In the genomic region with DNA sequence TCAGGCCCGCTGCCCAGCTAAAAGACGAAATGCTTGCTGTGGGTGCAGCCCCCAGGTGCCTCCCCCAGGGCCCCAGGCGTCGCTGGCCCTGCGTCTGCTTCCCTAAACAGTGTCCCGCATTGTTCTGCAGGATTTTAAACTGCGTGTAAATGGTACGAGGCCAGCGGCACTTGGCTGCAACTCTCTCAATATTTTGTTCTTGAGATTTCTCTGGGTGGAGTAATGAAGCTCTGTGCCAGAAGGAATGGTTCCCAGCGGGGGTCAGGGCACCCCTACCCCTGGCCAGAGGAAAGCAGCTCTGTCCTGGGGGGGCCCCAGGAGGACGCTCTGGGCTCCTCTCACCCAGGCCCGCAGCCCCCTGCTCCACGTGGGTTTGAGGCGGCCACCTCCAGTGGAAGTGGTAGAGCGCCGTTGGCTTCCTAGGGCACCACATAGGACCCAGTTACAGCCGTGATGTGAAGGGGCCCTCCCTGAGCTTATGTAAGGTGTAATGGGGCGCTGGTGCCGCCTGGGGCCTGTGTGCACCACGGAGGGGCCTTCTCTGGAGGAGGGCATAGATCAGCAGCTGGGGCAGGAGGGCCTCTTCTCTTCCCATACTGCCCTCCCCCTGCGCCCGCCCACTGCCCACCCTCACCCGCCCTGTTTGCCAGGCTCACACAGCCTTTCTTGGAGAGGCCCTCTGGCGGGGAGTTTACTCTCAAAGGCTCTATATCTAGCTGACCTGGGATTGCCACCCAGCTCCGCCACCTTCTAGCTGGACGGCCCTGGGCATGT, we compare ENCODE assay signal across 11 cellular contexts. TPM values are rescaled to one million over a fixed set of nuclear protein-coding genes. Genes with fewer than 3 reads are reported as not detected.
DNase-seq lines count a peak whose midpoint lies in the region; ATAC-seq and TF ChIP-seq lines count a peak whose summit lies in the region.
"Had no signal": no experiment of that assay in that cellular context is flagged by ENCODE, and none has a peak within 500 bp of the region (broad histone marks: within the 10 kb centered on the region; RNA-seq: fewer than 3 reads in every experiment).

No MANE protein-coding gene starts in this region.

- no peak for TF ChIP-seq EP300 in ovary (IDR thresholded peaks at IDR 0.05)

- 33% methylated on average over 26 of the region's 26 CpGs for WGBS in right cardiac atrium
- WGBS in ovary, 3 donors = 24 to 44% (median 34%) methylated on average over 20 to 26 of the region's 26 CpGs

- TF ChIP-seq CTCF in ovary (IDR thresholded peaks at IDR 0.05) (no peak), vagina (IDR thresholded peaks at IDR 0.05) (no peak)

- ATAC-seq in right cardiac atrium = peak; percentile 73 to 78
- ATAC-seq in HG03342 (IDR thresholded peaks at IDR 0.05; ENCODE audit: unreplicated experiment) = no peak

- H3K36me3 ChIP-seq in ovary = no peaks in the 10 kb centered on the region
- no peaks in the 10 kb centered on the region for H3K36me3 ChIP-seq in vagina

- H3K4me1 ChIP-seq in right cardiac atrium (ENCODE audit: control insufficient read depth, insufficient read depth, low read length) (peaks cover 9% of the 10 kb centered on the region), ovary (ENCODE audit: insufficient read depth) (peaks cover 11% of the 10 kb centered on the region), vagina (peaks cover 32% of the 10 kb centered on the region)

- TF ChIP-seq POLR2A in ovary (IDR thresholded peaks at IDR 0.05) (no peak), vagina (IDR thresholded peaks at IDR 0.05) (no peak)

- DNase-seq in astrocyte of the hippocampus (ENCODE audit: low read depth, low spot score) = peak; percentile 70
- peak; percentile 41 to 84 (median 77) for DNase-seq in right cardiac atrium
- DNase-seq in ovary = peak in 3 of 5 donors; percentile 42 to 74 (median 64)
- DNase-seq in vagina (ENCODE audit: extremely low spot score in 2 of 2) = no peak
- DNase-seq in NCI-H1436 treated with DMSO at 0.1 percent for 48 hours (lab: John Stamatoyannopoulos, UW) = no peak
- DNase-seq in NCI-H2196 (lab: John Stamatoyannopoulos, UW; ENCODE audit: unreplicated experiment) = no peak
- DNase-seq: cerebellar nuclear complex, NCI-H2171 had no signal

- intact Hi-C loops in right cardiac atrium (cut with DNase I) (no loop called here), ovary (cut with DNase I) (no loop called here), vagina (cut with DNase I) (no loop called here)

- peak overlapping the region; percentile 68 for H3K27ac ChIP-seq in right cardiac atrium (ENCODE audit: low read length)
- peak overlapping the region; percentile 67 to 75 for H3K27ac ChIP-seq in ovary
- H3K27ac ChIP-seq in vagina = peak overlapping the region; percentile 69

- no peaks in the 10 kb centered on the region for H3K9me3 ChIP-seq in right cardiac atrium (ENCODE audit: control insufficient read depth, low read length)
- H3K9me3 ChIP-seq in ovary = no peaks in the 10 kb centered on the region
- H3K9me3 ChIP-seq in vagina = no peaks in the 10 kb centered on the region
- H3K9me3 ChIP-seq: SK-N-SH had no signal

- H3K27me3 ChIP-seq in right cardiac atrium (ENCODE audit: control insufficient read depth, insufficient read depth) (no peaks in the 10 kb centered on the region), ovary (no peaks in the 10 kb centered on the region), vagina (no peaks in the 10 kb centered on the region)

- H3K4me3 ChIP-seq in right cardiac atrium (ENCODE audit: low read length) = no peak overlapping the region
- H3K4me3 ChIP-seq in ovary = no peak overlapping the region
- no peak overlapping the region for H3K4me3 ChIP-seq in vagina

RNA-seq across cellular contexts. Expression of a gene that starts 19.8 kb away (rescaled TPM):
- total RNA-seq in right cardiac atrium (10 to 100 TPM; 19.9 to 24.4 (median 21.7) TPM), ovary (10 to 100 TPM; 10.4 to 62.2 (median 35.4) TPM), vagina (19.4 TPM)
- polyA plus RNA-seq in right cardiac atrium (15.1 TPM), ovary (10 to 100 TPM; 11.6 to 35.7 TPM)

RNA-seq across cellular contexts. Expression of a gene that starts 51.4 kb away (rescaled TPM):
- total RNA-seq in right cardiac atrium (not detected), ovary (1 to 10 TPM in 1 of 7 donors, under 1 TPM in 2, not detected in 4; 0.20 to 4.4 (median 0.22) TPM), vagina (41.7 TPM)
- polyA plus RNA-seq in right cardiac atrium (not detected), ovary (under 1 TPM; 0.05 to 0.15 TPM)
- total RNA-seq: skeletal muscle tissue had no signal
- polyA plus RNA-seq: SK-N-SH had no signal

RNA-seq across cellular contexts. Expression of a gene that starts 58.7 kb away (rescaled TPM):
- total RNA-seq in right cardiac atrium (not detected), ovary (1 to 10 TPM in 2 of 7 donors, not detected in 5; 1.2 to 2.4 TPM), vagina (not detected)
- polyA plus RNA-seq in right cardiac atrium (not detected), ovary (not detected)
- total RNA-seq: skeletal muscle tissue had no signal
- polyA plus RNA-seq: SK-N-SH had no signal

Comparison
In these comparisons a context has a peak if more than half of its experiments do, and no peak if none do; other contexts are left out.
1. DNase-seq: peak in astrocyte of the hippocampus (single experiment), right cardiac atrium (3 of 3) and ovary (3 of 5); none in vagina (0 of 2), NCI-H1436 treated with DMSO at 0.1 percent for 48 hours (single experiment) and NCI-H2196 (single experiment).
2. Peak in every context shown above with its lines, with median percentiles within 50 percentile points of each other: H3K27ac ChIP-seq.